Comparison of ENCODE assay signal across 24 cellular contexts in the genomic region with DNA sequence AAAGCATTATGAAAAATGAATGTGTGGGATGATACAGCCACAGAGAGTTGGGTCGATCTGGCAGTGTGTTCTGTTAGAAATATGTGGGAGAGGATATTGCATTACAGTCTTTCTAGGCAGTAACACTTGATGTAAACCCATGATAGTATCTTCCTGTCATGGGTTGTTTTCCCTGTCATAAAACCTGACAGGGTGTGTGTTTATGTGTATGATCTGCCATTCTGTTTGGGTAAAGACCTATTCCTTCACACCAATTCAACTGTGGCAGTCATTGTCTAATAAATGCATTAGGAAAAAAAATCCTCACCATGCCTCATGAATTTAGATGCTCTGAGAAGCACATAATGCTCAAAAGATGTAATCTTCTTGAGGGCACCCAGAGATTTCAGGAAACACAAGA.
"Had no signal": no experiment of that assay in that cellular context is flagged by ENCODE, and none has a peak within 500 bp of the region (broad histone marks: within the 10 kb centered on the region; RNA-seq: fewer than 3 reads in every experiment).

No MANE protein-coding gene starts in this region.

- ATAC-seq: effector memory CD8-positive, alpha-beta T cell; esophagus mucosa; foreskin keratinocyte; gastrocnemius medialis; gastroesophageal sphincter; heart left ventricle; heart right ventricle had no signal

- H3K9me3 ChIP-seq: colonic mucosa, esophagus muscularis mucosa, esophagus squamous epithelium, gastrocnemius medialis, gastroesophageal sphincter, heart left ventricle, heart right ventricle had no signal

- DNase-seq: colonic mucosa; cortex of kidney; dermis blood vessel endothelial cell; dorsolateral prefrontal cortex; effector CD4-positive, alpha-beta T cell; effector CD8-positive, alpha-beta T cell; effector memory CD4-positive, alpha-beta T cell; effector memory CD8-positive, alpha-beta T cell; endodermal cell; erythroblast; esophagus squamous epithelium; foreskin fibroblast; foreskin keratinocyte; foreskin melanocyte; gastrocnemius medialis; glutamatergic neuron; head of caudate nucleus; heart left ventricle; heart right ventricle had no signal

- H3K27ac ChIP-seq: colonic mucosa, coronary artery, dorsolateral prefrontal cortex, epithelial cell of prostate, esophagus muscularis mucosa, esophagus squamous epithelium, foreskin keratinocyte, gastrocnemius medialis, gastroesophageal sphincter, heart left ventricle, heart right ventricle had no signal

- H3K27me3 ChIP-seq: colonic mucosa, dorsolateral prefrontal cortex, esophagus muscularis mucosa, esophagus squamous epithelium, foreskin keratinocyte, gastrocnemius medialis, gastroesophageal sphincter, heart left ventricle, heart right ventricle had no signal

- H3K36me3 ChIP-seq: colonic mucosa, esophagus muscularis mucosa, esophagus squamous epithelium, gastrocnemius medialis, gastroesophageal sphincter, heart left ventricle, heart right ventricle had no signal

- H3K4me3 ChIP-seq: colonic mucosa, coronary artery, dorsolateral prefrontal cortex, esophagus muscularis mucosa, esophagus squamous epithelium, gastrocnemius medialis, gastroesophageal sphincter, heart left ventricle, heart right ventricle had no signal
